In genomic region chr2:222569826-222570225, GRCh38 we compare ENCODE assay signal across 28 cellular contexts.
A peak's percentile ranks its signal among the peaks of the same experiment; 100 is the strongest.
DNase-seq lines count a peak whose midpoint lies in the region; ATAC-seq lines count a peak whose summit lies in the region.
"Had no signal": no experiment of that assay in that cellular context is flagged by ENCODE, and none has a peak within 500 bp of the region (broad histone marks: within the 10 kb centered on the region; RNA-seq: fewer than 3 reads in every experiment).

No MANE protein-coding gene starts in this region.

- H3K4ac ChIP-seq in mesenchymal stem cell (ENCODE audit: low read depth in 1 of 2, low read length in 2 of 2) = no peak overlapping the region

- no CpG with 5 or more reads among the region's 1 CpG for WGBS in mesenchymal stem cell

- no peaks in the 10 kb centered on the region for H3K9me3 ChIP-seq in mesenchymal stem cell (ENCODE audit: control insufficient read depth, low read length)
- H3K9me3 ChIP-seq: lower lobe of right lung, thoracic aorta had no signal

- no peak overlapping the region for H2BK120ac ChIP-seq in mesenchymal stem cell (ENCODE audit: low read depth, low read length)

- no peak overlapping the region for H3K4me2 ChIP-seq in mesenchymal stem cell (ENCODE audit: low read length, poor library complexity, severe bottlenecking)

- peaks cover 9% of the 10 kb centered on the region for H3K79me1 ChIP-seq in mesenchymal stem cell (replicated peaks; ENCODE audit: low read length, poor library complexity, severe bottlenecking)

- H2BK15ac ChIP-seq in mesenchymal stem cell (ENCODE audit: low read depth, poor library complexity, severe bottlenecking) = no peak overlapping the region

- H3K27me3 ChIP-seq in mesenchymal stem cell (ENCODE audit: control insufficient read depth in 1 of 2, insufficient read depth in 1 of 2, low read length in 2 of 2) = no peaks in the 10 kb centered on the region

- H3K4me1 Mint-ChIP-seq in activated naive CD4-positive, alpha-beta T cell treated with anti-CD3 and anti-CD28 coated beads, Interleukin-2, amount 50 U/mL, for 24 hours = peaks cover 7% of the 10 kb centered on the region

- no peak overlapping the region for H2AK5ac ChIP-seq in mesenchymal stem cell (ENCODE audit: low read length, severe bottlenecking)

- no peak overlapping the region for H2AFZ ChIP-seq in mesenchymal stem cell (ENCODE audit: low read depth, low read length)

- no peak for ATAC-seq in HG03159 (IDR thresholded peaks at IDR 0.05; ENCODE audit: unreplicated experiment)
- ATAC-seq: activated CD8-positive, alpha-beta T cell treated with anti-CD3 and anti-CD28 coated beads for 36 hours; CD8-positive, alpha-beta T cell; K562; lower lobe of right lung; naive thymus-derived CD8-positive, alpha-beta T cell had no signal

- no peak overlapping the region for H3K14ac ChIP-seq in mesenchymal stem cell (ENCODE audit: low read length in 2 of 2)

- no peak for DNase-seq in activated naive CD4-positive, alpha-beta T cell treated with Interleukin-2 at 50 U/mL for 16 hours
- DNase-seq in amniotic epithelial cell (ENCODE audit: low read depth) (peak; percentile 19), mesenchymal stem cell (peak; percentile 46), AG08396 (ENCODE audit: low spot score) (no peak), midbrain (lab: John Stamatoyannopoulos, UW) (no peak)
- DNase-seq in activated CD4-positive, alpha-beta T cell treated with anti-CD3 and anti-CD28 coated beads, Interleukin-2, amount 50 U/mL, for 1 hour = no peak
- DNase-seq: activated CD8-positive, alpha-beta T cell treated with anti-CD3 and anti-CD28 coated beads for 36 hours; activated naive CD4-positive, alpha-beta T cell treated with anti-CD3 and anti-CD28 coated beads, Interleukin-2, amount 10 ng/mL, durations not matched to agents 7 days and 5 days; activated T-cell treated with anti-CD3 and anti-CD28 coated beads, Interleukin-2, amount 50 U/mL, for 24 hours; CD8-positive, alpha-beta T cell; DND-41; H9; head of caudate nucleus; lower lobe of right lung; naive thymus-derived CD8-positive, alpha-beta T cell; NCI-H1048; NCI-H2029 treated with DMSO at 0.1 percent for 48 hours; NCI-H524 treated with DMSO at 0.1 percent for 48 hours; OCI-M1; posterior cingulate gyrus; SIG-M5 had no signal

- H3K36me3 Mint-ChIP-seq in activated naive CD4-positive, alpha-beta T cell treated with anti-CD3 and anti-CD28 coated beads, Interleukin-2, amount 50 U/mL, for 24 hours = peaks cover 38% of the 10 kb centered on the region

- H3K9me3 Mint-ChIP-seq in activated naive CD4-positive, alpha-beta T cell treated with anti-CD3 and anti-CD28 coated beads, Interleukin-2, amount 50 U/mL, for 24 hours = no peaks in the 10 kb centered on the region
- H3K9me3 Mint-ChIP-seq: activated CD8-positive, alpha-beta T cell treated with anti-CD3 and anti-CD28 coated beads for 36 hours; activated naive CD4-positive, alpha-beta T cell treated with anti-CD3 and anti-CD28 coated beads, Interleukin-2, amount 10 ng/mL, durations not matched to agents 7 days and 5 days; activated T-cell treated with anti-CD3 and anti-CD28 coated beads, Interleukin-2, amount 50 U/mL, for 24 hours; CD8-positive, alpha-beta T cell; dendritic cell treated with granulocyte-macrophage colony-stimulating factor and Interleukin-4, amounts not matched to agents 40 ng/mL and 50 ng/mL, for 4 days; H9; naive thymus-derived CD8-positive, alpha-beta T cell; T-helper 1 cell treated with Interleukin-12 subunit alpha and Interleukin-12 subunit beta and Interleukin-4 antibody, amounts not matched to agents 30 μg/mL and 1 μg/mL, for 36 hours; WTC11 had no signal

- H2BK5ac ChIP-seq in mesenchymal stem cell (ENCODE audit: low read depth, low read length, poor library complexity, severe bottlenecking) = no peak overlapping the region

- H3K23ac ChIP-seq in mesenchymal stem cell (ENCODE audit: low read length in 2 of 2) = no peak overlapping the region

- no peak overlapping the region for H3K4me3 ChIP-seq in mesenchymal stem cell (ENCODE audit: insufficient read depth in 1 of 2, low read depth in 1 of 2, low read length in 2 of 2)
- H3K4me3 ChIP-seq: K562, lower lobe of right lung, thoracic aorta had no signal

- no peak overlapping the region for H3K27ac ChIP-seq in mesenchymal stem cell (ENCODE audit: low read length, poor library complexity, severe bottlenecking)
- H3K27ac ChIP-seq: lower lobe of right lung, thoracic aorta had no signal

- no peak overlapping the region for H3K18ac ChIP-seq in mesenchymal stem cell (ENCODE audit: low read depth in 1 of 2, low read length in 2 of 2)

- H3K27ac Mint-ChIP-seq in activated naive CD4-positive, alpha-beta T cell treated with anti-CD3 and anti-CD28 coated beads, Interleukin-2, amount 50 U/mL, for 24 hours = peak overlapping the region; percentile 27
- H3K27ac Mint-ChIP-seq: activated CD8-positive, alpha-beta T cell treated with anti-CD3 and anti-CD28 coated beads for 36 hours; activated naive CD4-positive, alpha-beta T cell treated with anti-CD3 and anti-CD28 coated beads, Interleukin-2, amount 10 ng/mL, durations not matched to agents 7 days and 5 days; activated T-cell treated with anti-CD3 and anti-CD28 coated beads, Interleukin-2, amount 50 U/mL, for 24 hours; dendritic cell treated with granulocyte-macrophage colony-stimulating factor and Interleukin-4, amounts not matched to agents 40 ng/mL and 50 ng/mL, for 4 days; T-helper 1 cell treated with Interleukin-12 subunit alpha and Interleukin-12 subunit beta and Interleukin-4 antibody, amounts not matched to agents 30 μg/mL and 1 μg/mL, for 36 hours; WTC11 had no signal

- H3K4me1 ChIP-seq in mesenchymal stem cell (ENCODE audit: control insufficient read depth, insufficient read depth, low read depth, low read length) = peaks cover 2% of the 10 kb centered on the region

- no peak overlapping the region for H3K4me3 Mint-ChIP-seq in activated naive CD4-positive, alpha-beta T cell treated with anti-CD3 and anti-CD28 coated beads, Interleukin-2, amount 50 U/mL, for 24 hours
- H3K4me3 Mint-ChIP-seq: activated CD8-positive, alpha-beta T cell treated with anti-CD3 and anti-CD28 coated beads for 36 hours; activated naive CD4-positive, alpha-beta T cell treated with anti-CD3 and anti-CD28 coated beads, Interleukin-2, amount 10 ng/mL, durations not matched to agents 7 days and 5 days; activated T-cell treated with anti-CD3 and anti-CD28 coated beads, Interleukin-2, amount 50 U/mL, for 24 hours; CD8-positive, alpha-beta T cell; dendritic cell treated with granulocyte-macrophage colony-stimulating factor and Interleukin-4, amounts not matched to agents 40 ng/mL and 50 ng/mL, for 4 days; H9; naive thymus-derived CD8-positive, alpha-beta T cell; T-helper 1 cell treated with Interleukin-12 subunit alpha and Interleukin-12 subunit beta and Interleukin-4 antibody, amounts not matched to agents 30 μg/mL and 1 μg/mL, for 36 hours; WTC11 had no signal

- H3K27me3 Mint-ChIP-seq in activated naive CD4-positive, alpha-beta T cell treated with anti-CD3 and anti-CD28 coated beads, Interleukin-2, amount 50 U/mL, for 24 hours = no peaks in the 10 kb centered on the region
- H3K27me3 Mint-ChIP-seq: activated CD8-positive, alpha-beta T cell treated with anti-CD3 and anti-CD28 coated beads for 36 hours; activated naive CD4-positive, alpha-beta T cell treated with anti-CD3 and anti-CD28 coated beads, Interleukin-2, amount 10 ng/mL, durations not matched to agents 7 days and 5 days; activated T-cell treated with anti-CD3 and anti-CD28 coated beads, Interleukin-2, amount 50 U/mL, for 24 hours; dendritic cell treated with granulocyte-macrophage colony-stimulating factor and Interleukin-4, amounts not matched to agents 40 ng/mL and 50 ng/mL, for 4 days; naive thymus-derived CD8-positive, alpha-beta T cell had no signal

- H2BK12ac ChIP-seq in mesenchymal stem cell (ENCODE audit: low read length in 2 of 2) = no peak overlapping the region

- H4K91ac ChIP-seq in mesenchymal stem cell (ENCODE audit: low read length) = no peak overlapping the region

- no peak overlapping the region for H3K9ac ChIP-seq in mesenchymal stem cell (ENCODE audit: low read length)

- H3K36me3 ChIP-seq in mesenchymal stem cell (ENCODE audit: control insufficient read depth in 1 of 2, insufficient read depth in 2 of 2, low read depth in 1 of 2, low read length in 2 of 2) = peaks cover 13 to 37% of the 10 kb centered on the region in 2 experiments
- H3K36me3 ChIP-seq: thoracic aorta had no signal

- H4K8ac ChIP-seq in mesenchymal stem cell (ENCODE audit: low read length) = no peak overlapping the region

Comparison
In these comparisons a context has a peak if more than half of its experiments do, and no peak if none do; other contexts are left out.
1. DNase-seq: peak in amniotic epithelial cell (single experiment) and mesenchymal stem cell (single experiment); none in activated naive CD4-positive, alpha-beta T cell treated with Interleukin-2 at 50 U/mL for 16 hours (single experiment), activated CD4-positive, alpha-beta T cell treated with anti-CD3 and anti-CD28 coated beads, Interleukin-2, amount 50 U/mL, for 1 hour (single experiment), AG08396 (single experiment) and midbrain (single experiment).